ENCODE assay signal across 11 cellular contexts in the genomic region with DNA sequence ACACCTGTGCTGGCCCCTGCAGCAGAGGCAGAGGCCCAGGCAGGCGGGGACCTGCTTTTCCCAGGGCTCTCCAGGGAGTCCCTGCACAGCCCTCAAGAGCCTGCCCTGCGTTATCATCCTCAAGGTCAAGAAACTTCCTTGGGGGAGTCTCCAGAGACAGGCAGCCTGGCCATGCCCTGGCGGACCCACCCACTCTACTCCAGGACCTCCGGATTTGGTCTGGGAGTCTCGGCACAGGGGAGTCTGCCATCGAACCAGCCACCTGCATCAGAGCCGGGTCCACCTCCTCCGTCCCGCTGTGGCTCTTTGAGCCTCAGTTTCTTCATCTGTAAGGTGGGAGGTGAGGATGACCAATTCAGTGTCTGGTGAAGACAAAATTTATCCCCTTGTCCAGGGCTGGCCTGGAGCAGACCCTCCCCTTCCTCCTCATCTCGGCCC.
A peak's percentile ranks its signal among the peaks of the same experiment; 100 is the strongest.
DNase-seq lines count a peak whose midpoint lies in the region; ATAC-seq and TF ChIP-seq lines count a peak whose summit lies in the region.
"Had no signal": no experiment of that assay in that cellular context is flagged by ENCODE, and none has a peak within 500 bp of the region (broad histone marks: within the 10 kb centered on the region; RNA-seq: fewer than 3 reads in every experiment).

No MANE protein-coding gene starts in this region.

- H3K36me3 ChIP-seq in vagina = no peaks in the 10 kb centered on the region
- H3K36me3 ChIP-seq: pancreas had no signal

- intact Hi-C loops in left cardiac atrium (cut with DNase I) = loop anchor here in 1 of 2 donors (10.0 kb wide), 1 partner anchor 108 kb away; no protein-coding TSS in a partner anchor
- intact Hi-C loops in left ventricle myocardium superior (cut with micrococcal nuclease) = no loop called here
- intact Hi-C loops in vagina (cut with DNase I) = no loop called here

- H3K36me3 Mint-ChIP-seq in activated naive CD8-positive, alpha-beta T cell treated with anti-CD3 and anti-CD28 coated beads, Interleukin-2, amount 10 ng/mL, durations not matched to agents 7 days and 5 days = peaks cover 1% of the 10 kb centered on the region
- no peaks in the 10 kb centered on the region for H3K36me3 Mint-ChIP-seq in memory B cell

- H3K27ac ChIP-seq in vagina = peak overlapping the region; percentile 17

- H3K27me3 Mint-ChIP-seq in activated naive CD8-positive, alpha-beta T cell treated with anti-CD3 and anti-CD28 coated beads, Interleukin-2, amount 10 ng/mL, durations not matched to agents 7 days and 5 days = peaks cover 15% of the 10 kb centered on the region
- peaks cover 19% of the 10 kb centered on the region for H3K27me3 Mint-ChIP-seq in memory B cell

- H3K27me3 ChIP-seq in vagina = no peaks in the 10 kb centered on the region

- peaks cover 2% of the 10 kb centered on the region for H3K9me3 Mint-ChIP-seq in activated naive CD8-positive, alpha-beta T cell treated with anti-CD3 and anti-CD28 coated beads, Interleukin-2, amount 10 ng/mL, durations not matched to agents 7 days and 5 days
- peaks cover 2% of the 10 kb centered on the region for H3K9me3 Mint-ChIP-seq in memory B cell

- peak overlapping the region; percentile 99 for H3K27ac Mint-ChIP-seq in activated naive CD8-positive, alpha-beta T cell treated with anti-CD3 and anti-CD28 coated beads, Interleukin-2, amount 10 ng/mL, durations not matched to agents 7 days and 5 days
- peak overlapping the region; percentile 97 for H3K27ac Mint-ChIP-seq in memory B cell

- peak; percentile 20 for DNase-seq in left cardiac atrium
- no peak for DNase-seq in left ventricle myocardium superior
- DNase-seq in activated naive CD8-positive, alpha-beta T cell treated with anti-CD3 and anti-CD28 coated beads, Interleukin-2, amount 10 ng/mL, durations not matched to agents 7 days and 5 days = no peak
- DNase-seq in memory B cell (ENCODE audit: low spot score in 2 of 2) = no peak
- DNase-seq in vagina (ENCODE audit: extremely low spot score in 2 of 2) = no peak
- DNase-seq in Kasumi-1 (lab: John Stamatoyannopoulos, UW) = no peak
- no peak for DNase-seq in NCI-H446 (lab: John Stamatoyannopoulos, UW)

- H3K4me1 ChIP-seq in vagina = peaks cover 52% of the 10 kb centered on the region

- TF ChIP-seq CTCF in vagina (IDR thresholded peaks at IDR 0.05) = no peak

- no peak for TF ChIP-seq POLR2A in vagina (IDR thresholded peaks at IDR 0.05)

- ATAC-seq in left cardiac atrium = no peak
- no peak for ATAC-seq in left ventricle myocardium superior
- ATAC-seq in activated naive CD8-positive, alpha-beta T cell treated with anti-CD3 and anti-CD28 coated beads, Interleukin-2, amount 10 ng/mL, durations not matched to agents 7 days and 5 days (ENCODE audit: low read depth) = no peak
- ATAC-seq in memory B cell (ENCODE audit: low read depth) = no peak
- no peak for ATAC-seq in HG03442 (IDR thresholded peaks at IDR 0.05; ENCODE audit: unreplicated experiment)

- no peaks in the 10 kb centered on the region for H3K9me3 ChIP-seq in vagina
- H3K9me3 ChIP-seq: pancreas had no signal

- peaks cover 45% of the 10 kb centered on the region for H3K4me1 Mint-ChIP-seq in activated naive CD8-positive, alpha-beta T cell treated with anti-CD3 and anti-CD28 coated beads, Interleukin-2, amount 10 ng/mL, durations not matched to agents 7 days and 5 days
- H3K4me1 Mint-ChIP-seq in memory B cell = peaks cover 65% of the 10 kb centered on the region

- no peak overlapping the region for H3K4me3 Mint-ChIP-seq in activated naive CD8-positive, alpha-beta T cell treated with anti-CD3 and anti-CD28 coated beads, Interleukin-2, amount 10 ng/mL, durations not matched to agents 7 days and 5 days
- H3K4me3 Mint-ChIP-seq in memory B cell = no peak overlapping the region

- POLR2A ChIA-PET in activated naive CD8-positive, alpha-beta T cell treated with anti-CD3 and anti-CD28 coated beads, Interleukin-2, amount 10 ng/mL, durations not matched to agents 7 days and 5 days (lab: Charles Lee) = interaction anchor here (3.2 to 3.6 kb wide), 2 partner anchors 39 to 75 kb away, joined by 21 to 57 read pairs; a partner anchor contains a TSS

- no peak overlapping the region for H3K4me3 ChIP-seq in vagina
- H3K4me3 ChIP-seq: GM12878, lung, pancreas had no signal
